ENCODE assay signal across 1 cellular context in the genomic region with DNA sequence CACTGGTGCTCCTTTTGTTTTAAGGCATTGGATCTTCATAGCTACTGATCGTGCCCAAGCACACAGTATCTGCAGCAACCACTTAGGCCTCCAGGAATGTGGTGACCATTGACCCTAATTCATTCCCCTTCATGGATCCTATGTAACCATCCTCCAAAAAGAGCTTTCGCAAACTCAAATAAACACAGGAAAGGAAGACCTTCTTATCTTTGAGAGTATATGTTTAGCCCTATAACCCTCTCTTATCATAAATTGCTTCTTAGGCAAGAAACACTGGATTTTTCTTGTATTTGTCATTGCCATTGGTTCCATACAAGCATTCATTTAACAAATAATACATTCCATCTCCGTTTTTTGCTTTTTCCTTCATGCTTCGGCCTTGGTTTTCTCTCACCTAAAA.
TF ChIP-seq lines count a peak whose summit lies in the region.

No MANE protein-coding gene starts in this region.

TF ChIP-seq in HepG2, 621 proteins besides CTCF, POLR2A, EP300 and RAD21 (continued from another document and continues in another):
- TF ChIP-seq, protein P1, sequence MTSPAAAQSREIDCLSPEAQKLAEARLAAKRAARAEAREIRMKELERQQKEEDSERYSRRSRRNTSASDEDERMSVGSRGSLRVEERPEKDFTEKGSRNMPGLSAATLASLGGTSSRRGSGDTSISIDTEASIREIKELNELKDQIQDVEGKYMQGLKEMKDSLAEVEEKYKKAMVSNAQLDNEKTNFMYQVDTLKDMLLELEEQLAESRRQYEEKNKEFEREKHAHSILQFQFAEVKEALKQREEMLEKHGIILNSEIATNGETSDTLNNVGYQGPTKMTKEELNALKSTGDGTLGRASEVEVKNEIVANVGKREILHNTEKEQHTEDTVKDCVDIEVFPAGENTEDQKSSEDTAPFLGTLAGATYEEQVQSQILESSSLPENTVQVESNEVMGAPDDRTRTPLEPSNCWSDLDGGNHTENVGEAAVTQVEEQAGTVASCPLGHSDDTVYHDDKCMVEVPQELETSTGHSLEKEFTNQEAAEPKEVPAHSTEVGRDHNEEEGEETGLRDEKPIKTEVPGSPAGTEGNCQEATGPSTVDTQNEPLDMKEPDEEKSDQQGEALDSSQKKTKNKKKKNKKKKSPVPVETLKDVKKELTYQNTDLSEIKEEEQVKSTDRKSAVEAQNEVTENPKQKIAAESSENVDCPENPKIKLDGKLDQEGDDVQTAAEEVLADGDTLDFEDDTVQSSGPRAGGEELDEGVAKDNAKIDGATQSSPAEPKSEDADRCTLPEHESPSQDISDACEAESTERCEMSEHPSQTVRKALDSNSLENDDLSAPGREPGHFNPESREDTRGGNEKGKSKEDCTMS (CRISPR knock-in tag; conservative IDR thresholded peaks at IDR 0.05), result no peak
- TF ChIP-seq KLF11 (CRISPR knock-in tag; IDR thresholded peaks at IDR 0.05), result no peak
- TF ChIP-seq, protein P2, sequence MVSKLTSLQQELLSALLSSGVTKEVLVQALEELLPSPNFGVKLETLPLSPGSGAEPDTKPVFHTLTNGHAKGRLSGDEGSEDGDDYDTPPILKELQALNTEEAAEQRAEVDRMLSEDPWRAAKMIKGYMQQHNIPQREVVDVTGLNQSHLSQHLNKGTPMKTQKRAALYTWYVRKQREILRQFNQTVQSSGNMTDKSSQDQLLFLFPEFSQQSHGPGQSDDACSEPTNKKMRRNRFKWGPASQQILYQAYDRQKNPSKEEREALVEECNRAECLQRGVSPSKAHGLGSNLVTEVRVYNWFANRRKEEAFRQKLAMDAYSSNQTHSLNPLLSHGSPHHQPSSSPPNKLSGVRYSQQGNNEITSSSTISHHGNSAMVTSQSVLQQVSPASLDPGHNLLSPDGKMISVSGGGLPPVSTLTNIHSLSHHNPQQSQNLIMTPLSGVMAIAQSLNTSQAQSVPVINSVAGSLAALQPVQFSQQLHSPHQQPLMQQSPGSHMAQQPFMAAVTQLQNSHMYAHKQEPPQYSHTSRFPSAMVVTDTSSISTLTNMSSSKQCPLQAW (CRISPR knock-in tag; IDR thresholded peaks at IDR 0.05), result no peak
- TF ChIP-seq, protein P3, sequence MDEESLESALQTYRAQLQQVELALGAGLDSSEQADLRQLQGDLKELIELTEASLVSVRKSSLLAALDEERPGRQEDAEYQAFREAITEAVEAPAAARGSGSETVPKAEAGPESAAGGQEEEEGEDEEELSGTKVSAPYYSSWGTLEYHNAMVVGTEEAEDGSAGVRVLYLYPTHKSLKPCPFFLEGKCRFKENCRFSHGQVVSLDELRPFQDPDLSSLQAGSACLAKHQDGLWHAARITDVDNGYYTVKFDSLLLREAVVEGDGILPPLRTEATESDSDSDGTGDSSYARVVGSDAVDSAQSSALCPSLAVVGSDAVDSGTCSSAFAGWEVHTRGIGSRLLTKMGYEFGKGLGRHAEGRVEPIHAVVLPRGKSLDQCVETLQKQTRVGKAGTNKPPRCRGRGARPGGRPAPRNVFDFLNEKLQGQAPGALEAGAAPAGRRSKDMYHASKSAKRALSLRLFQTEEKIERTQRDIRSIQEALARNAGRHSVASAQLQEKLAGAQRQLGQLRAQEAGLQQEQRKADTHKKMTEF (CRISPR knock-in tag; IDR thresholded peaks at IDR 0.05), result peak; percentile 59; the same call in 1 of the 2 replicates
- TF ChIP-seq CCAR2 (optimal IDR thresholded peaks at IDR 0.05; ENCODE audit: low read depth, low read length), result no peak
- no peak for TF ChIP-seq SMYD3 (CRISPR knock-in tag; IDR thresholded peaks at IDR 0.05)
- TF ChIP-seq, protein P4, sequence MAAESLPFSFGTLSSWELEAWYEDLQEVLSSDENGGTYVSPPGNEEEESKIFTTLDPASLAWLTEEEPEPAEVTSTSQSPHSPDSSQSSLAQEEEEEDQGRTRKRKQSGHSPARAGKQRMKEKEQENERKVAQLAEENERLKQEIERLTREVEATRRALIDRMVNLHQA (CRISPR knock-in tag; IDR thresholded peaks at IDR 0.05), result no peak
- no peak for TF ChIP-seq ZNF564 (CRISPR knock-in tag; IDR thresholded peaks at IDR 0.05)
- no peak for TF ChIP-seq SMAD9 (CRISPR knock-in tag; IDR thresholded peaks at IDR 0.05)
- TF ChIP-seq NFE2L1 (CRISPR knock-in tag; IDR thresholded peaks at IDR 0.05; ENCODE audit: borderline replicate concordance), result no peak
- TF ChIP-seq, protein P5, sequence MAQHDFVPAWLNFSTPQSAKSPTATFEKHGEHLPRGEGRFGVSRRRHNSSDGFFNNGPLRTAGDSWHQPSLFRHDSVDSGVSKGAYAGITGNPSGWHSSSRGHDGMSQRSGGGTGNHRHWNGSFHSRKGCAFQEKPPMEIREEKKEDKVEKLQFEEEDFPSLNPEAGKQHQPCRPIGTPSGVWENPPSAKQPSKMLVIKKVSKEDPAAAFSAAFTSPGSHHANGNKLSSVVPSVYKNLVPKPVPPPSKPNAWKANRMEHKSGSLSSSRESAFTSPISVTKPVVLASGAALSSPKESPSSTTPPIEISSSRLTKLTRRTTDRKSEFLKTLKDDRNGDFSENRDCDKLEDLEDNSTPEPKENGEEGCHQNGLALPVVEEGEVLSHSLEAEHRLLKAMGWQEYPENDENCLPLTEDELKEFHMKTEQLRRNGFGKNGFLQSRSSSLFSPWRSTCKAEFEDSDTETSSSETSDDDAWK (CRISPR knock-in tag; IDR thresholded peaks at IDR 0.05), result no peak
- TF ChIP-seq TGIF2 (CRISPR knock-in tag; IDR thresholded peaks at IDR 0.05), result no peak
- peak; percentile 93 for TF ChIP-seq HDAC2 (CRISPR knock-in tag; IDR thresholded peaks at IDR 0.05)
- TF ChIP-seq, protein P6, sequence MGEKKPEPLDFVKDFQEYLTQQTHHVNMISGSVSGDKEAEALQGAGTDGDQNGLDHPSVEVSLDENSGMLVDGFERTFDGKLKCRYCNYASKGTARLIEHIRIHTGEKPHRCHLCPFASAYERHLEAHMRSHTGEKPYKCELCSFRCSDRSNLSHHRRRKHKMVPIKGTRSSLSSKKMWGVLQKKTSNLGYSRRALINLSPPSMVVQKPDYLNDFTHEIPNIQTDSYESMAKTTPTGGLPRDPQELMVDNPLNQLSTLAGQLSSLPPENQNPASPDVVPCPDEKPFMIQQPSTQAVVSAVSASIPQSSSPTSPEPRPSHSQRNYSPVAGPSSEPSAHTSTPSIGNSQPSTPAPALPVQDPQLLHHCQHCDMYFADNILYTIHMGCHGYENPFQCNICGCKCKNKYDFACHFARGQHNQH (CRISPR knock-in tag; IDR thresholded peaks at IDR 0.05), result no peak
- no peak for TF ChIP-seq ZNF703 (CRISPR knock-in tag; IDR thresholded peaks at IDR 0.05; ENCODE audit: borderline replicate concordance)
- TF ChIP-seq, protein P7, sequence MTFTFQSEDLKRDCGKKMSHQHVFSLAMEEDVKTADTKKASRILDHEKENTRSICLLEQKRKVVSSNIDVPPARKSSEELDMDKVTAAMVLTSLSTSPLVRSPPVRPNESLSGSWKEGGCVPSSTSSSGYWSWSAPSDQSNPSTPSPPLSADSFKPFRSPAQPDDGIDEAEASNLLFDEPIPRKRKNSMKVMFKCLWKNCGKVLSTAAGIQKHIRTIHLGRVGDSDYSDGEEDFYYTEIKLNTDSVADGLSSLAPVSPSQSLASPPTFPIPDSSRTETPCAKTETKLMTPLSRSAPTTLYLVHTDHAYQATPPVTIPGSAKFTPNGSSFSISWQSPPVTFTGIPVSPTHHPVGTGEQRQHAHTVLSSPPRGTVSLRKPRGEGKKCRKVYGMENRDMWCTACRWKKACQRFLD (CRISPR knock-in tag; IDR thresholded peaks at IDR 0.05; ENCODE audit: borderline replicate concordance), result no peak
- TF ChIP-seq ZNF788 (CRISPR knock-in tag; IDR thresholded peaks at IDR 0.05; ENCODE audit: borderline replicate concordance), result no peak
- no peak for TF ChIP-seq ZNF607 (CRISPR knock-in tag; IDR thresholded peaks at IDR 0.05; ENCODE audit: borderline replicate concordance)
- no peak for TF ChIP-seq NCOA5 (CRISPR knock-in tag; IDR thresholded peaks at IDR 0.05)
- TF ChIP-seq ASH2L (IDR thresholded peaks at IDR 0.05; ENCODE audit: insufficient read length, low read depth, low read length), result peak; percentile 33
- TF ChIP-seq MZF1 (CRISPR knock-in tag; IDR thresholded peaks at IDR 0.05; ENCODE audit: borderline replicate concordance), result no peak
- no peak for TF ChIP-seq GPN1 (CRISPR knock-in tag; IDR thresholded peaks at IDR 0.05; ENCODE audit: borderline replicate concordance)
- TF ChIP-seq, protein P8, sequence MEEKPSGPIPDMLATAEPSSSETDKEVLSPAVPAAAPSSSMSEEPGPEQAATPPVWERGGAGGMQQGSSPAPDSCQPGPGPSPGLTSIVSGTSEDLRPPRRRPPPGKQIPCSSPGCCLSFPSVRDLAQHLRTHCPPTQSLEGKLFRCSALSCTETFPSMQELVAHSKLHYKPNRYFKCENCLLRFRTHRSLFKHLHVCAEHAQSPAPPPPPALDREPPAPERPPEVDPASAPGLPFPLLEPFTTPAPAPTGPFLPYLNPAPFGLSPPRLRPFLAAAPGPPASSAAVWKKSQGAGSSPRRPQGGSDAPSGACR (CRISPR knock-in tag; IDR thresholded peaks at IDR 0.05), result no peak
- TF ChIP-seq, protein P9, sequence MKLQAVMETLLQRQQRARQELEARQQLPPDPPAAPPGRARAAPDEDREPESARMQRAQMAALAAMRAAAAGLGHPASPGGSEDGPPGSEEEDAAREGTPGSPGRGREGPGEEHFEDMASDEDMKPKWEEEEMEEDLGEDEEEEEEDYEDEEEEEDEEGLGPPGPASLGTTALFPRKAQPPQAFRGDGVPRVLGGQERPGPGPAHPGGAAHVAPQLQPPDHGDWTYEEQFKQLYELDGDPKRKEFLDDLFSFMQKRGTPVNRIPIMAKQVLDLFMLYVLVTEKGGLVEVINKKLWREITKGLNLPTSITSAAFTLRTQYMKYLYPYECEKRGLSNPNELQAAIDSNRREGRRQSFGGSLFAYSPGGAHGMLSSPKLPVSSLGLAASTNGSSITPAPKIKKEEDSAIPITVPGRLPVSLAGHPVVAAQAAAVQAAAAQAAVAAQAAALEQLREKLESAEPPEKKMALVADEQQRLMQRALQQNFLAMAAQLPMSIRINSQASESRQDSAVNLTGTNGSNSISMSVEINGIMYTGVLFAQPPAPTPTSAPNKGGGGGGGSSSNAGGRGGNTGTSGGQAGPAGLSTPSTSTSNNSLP (IDR thresholded peaks at IDR 0.05; ENCODE audit: low read depth, low read length), result peak; percentile 55; the same call in 1 of the 2 replicates
- no peak for TF ChIP-seq ZNF317 (CRISPR knock-in tag; IDR thresholded peaks at IDR 0.05)
- no peak for TF ChIP-seq ZNF121 (CRISPR knock-in tag; IDR thresholded peaks at IDR 0.05)
- TF ChIP-seq PHB2 (IDR thresholded peaks at IDR 0.05; ENCODE audit: partially characterized antibody), result no peak
- no peak for TF ChIP-seq BRD4 (CRISPR knock-in tag; IDR thresholded peaks at IDR 0.05)
- no peak for TF ChIP-seq PLRG1 (conservative IDR thresholded peaks at IDR 0.05)
- TF ChIP-seq ZNF431 (CRISPR knock-in tag; IDR thresholded peaks at IDR 0.05; ENCODE audit: borderline replicate concordance, low read depth), result no peak
- peak; percentile 66 for TF ChIP-seq MED1 (CRISPR knock-in tag; IDR thresholded peaks at IDR 0.05)
- no peak for TF ChIP-seq MED13 (CRISPR knock-in tag; IDR thresholded peaks at IDR 0.05)
- no peak for TF ChIP-seq FOXA1 (IDR thresholded peaks at IDR 0.05)
- TF ChIP-seq FOXA1 (CRISPR knock-in tag; IDR thresholded peaks at IDR 0.05), result peak; percentile 87
- TF ChIP-seq, protein P10, sequence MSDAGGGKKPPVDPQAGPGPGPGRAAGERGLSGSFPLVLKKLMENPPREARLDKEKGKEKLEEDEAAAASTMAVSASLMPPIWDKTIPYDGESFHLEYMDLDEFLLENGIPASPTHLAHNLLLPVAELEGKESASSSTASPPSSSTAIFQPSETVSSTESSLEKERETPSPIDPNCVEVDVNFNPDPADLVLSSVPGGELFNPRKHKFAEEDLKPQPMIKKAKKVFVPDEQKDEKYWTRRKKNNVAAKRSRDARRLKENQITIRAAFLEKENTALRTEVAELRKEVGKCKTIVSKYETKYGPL (CRISPR knock-in tag; IDR thresholded peaks at IDR 0.05), result no peak
- TF ChIP-seq EHMT2 (IDR thresholded peaks at IDR 0.05; ENCODE audit: borderline replicate concordance, low read depth, low read length), result no peak
- no peak for TF ChIP-seq ZNF549 (CRISPR knock-in tag; IDR thresholded peaks at IDR 0.05)
- TF ChIP-seq, protein P11, sequence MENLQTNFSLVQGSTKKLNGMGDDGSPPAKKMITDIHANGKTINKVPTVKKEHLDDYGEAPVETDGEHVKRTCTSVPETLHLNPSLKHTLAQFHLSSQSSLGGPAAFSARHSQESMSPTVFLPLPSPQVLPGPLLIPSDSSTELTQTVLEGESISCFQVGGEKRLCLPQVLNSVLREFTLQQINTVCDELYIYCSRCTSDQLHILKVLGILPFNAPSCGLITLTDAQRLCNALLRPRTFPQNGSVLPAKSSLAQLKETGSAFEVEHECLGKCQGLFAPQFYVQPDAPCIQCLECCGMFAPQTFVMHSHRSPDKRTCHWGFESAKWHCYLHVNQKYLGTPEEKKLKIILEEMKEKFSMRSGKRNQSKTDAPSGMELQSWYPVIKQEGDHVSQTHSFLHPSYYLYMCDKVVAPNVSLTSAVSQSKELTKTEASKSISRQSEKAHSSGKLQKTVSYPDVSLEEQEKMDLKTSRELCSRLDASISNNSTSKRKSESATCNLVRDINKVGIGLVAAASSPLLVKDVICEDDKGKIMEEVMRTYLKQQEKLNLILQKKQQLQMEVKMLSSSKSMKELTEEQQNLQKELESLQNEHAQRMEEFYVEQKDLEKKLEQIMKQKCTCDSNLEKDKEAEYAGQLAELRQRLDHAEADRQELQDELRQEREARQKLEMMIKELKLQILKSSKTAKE (CRISPR knock-in tag; IDR thresholded peaks at IDR 0.05; ENCODE audit: borderline replicate concordance), result no peak
- TF ChIP-seq, protein P12, sequence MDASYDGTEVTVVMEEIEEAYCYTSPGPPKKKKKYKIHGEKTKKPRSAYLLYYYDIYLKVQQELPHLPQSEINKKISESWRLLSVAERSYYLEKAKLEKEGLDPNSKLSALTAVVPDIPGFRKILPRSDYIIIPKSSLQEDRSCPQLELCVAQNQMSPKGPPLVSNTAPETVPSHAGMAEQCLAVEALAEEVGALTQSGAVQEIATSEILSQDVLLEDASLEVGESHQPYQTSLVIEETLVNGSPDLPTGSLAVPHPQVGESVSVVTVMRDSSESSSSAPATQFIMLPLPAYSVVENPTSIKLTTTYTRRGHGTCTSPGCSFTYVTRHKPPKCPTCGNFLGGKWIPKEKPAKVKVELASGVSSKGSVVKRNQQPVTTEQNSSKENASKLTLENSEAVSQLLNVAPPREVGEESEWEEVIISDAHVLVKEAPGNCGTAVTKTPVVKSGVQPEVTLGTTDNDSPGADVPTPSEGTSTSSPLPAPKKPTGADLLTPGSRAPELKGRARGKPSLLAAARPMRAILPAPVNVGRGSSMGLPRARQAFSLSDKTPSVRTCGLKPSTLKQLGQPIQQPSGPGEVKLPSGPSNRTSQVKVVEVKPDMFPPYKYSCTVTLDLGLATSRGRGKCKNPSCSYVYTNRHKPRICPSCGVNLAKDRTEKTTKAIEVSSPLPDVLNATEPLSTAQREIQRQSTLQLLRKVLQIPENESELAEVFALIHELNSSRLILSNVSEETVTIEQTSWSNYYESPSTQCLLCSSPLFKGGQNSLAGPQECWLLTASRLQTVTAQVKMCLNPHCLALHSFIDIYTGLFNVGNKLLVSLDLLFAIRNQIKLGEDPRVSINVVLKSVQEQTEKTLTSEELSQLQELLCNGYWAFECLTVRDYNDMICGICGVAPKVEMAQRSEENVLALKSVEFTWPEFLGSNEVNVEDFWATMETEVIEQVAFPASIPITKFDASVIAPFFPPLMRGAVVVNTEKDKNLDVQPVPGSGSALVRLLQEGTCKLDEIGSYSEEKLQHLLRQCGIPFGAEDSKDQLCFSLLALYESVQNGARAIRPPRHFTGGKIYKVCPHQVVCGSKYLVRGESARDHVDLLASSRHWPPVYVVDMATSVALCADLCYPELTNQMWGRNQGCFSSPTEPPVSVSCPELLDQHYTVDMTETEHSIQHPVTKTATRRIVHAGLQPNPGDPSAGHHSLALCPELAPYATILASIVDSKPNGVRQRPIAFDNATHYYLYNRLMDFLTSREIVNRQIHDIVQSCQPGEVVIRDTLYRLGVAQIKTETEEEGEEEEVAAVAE (CRISPR knock-in tag; IDR thresholded peaks at IDR 0.05; ENCODE audit: borderline replicate concordance), result no peak
